ENCODE assay signal across 39 cellular contexts in the genomic region with DNA sequence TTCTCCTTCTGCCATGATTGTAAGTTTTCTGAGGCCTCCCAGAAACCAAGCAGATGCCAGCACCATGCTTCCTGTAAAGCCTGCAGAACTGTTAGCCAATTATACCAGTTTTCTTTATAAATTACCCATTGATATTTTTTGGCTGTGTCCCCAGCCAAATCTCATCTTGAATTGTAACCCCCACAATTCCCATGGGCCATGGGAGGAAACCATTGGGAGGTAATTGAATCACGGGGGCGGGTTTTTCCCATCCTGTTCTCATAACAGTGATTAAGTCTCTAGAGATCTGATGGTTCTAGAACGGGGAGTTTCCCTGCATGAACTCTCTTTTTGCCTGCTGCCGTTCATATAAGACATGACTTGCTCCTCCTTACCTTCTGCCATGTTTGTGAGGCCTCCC.
"Had no signal": no experiment of that assay in that cellular context is flagged by ENCODE, and none has a peak within 500 bp of the region (broad histone marks: within the 10 kb centered on the region; RNA-seq: fewer than 3 reads in every experiment).

No MANE protein-coding gene starts in this region.

- ATAC-seq: activated naive CD4-positive, alpha-beta T cell treated with anti-CD3 and anti-CD28 coated beads, Interleukin-2, amount 50 U/mL, for 72 hours; activated naive CD8-positive, alpha-beta T cell treated with anti-CD3 and anti-CD28 coated beads, Interleukin-2, amount 50 U/mL, for 24 hours; activated T-cell treated with anti-CD3 and anti-CD28 coated beads, Interleukin-2, amount 50 U/mL, for 4 hours; activated T-cell treated with anti-CD3 and anti-CD28 coated beads, Interleukin-2, amount 50 U/mL, for 72 hours; activated T-helper 17 cell treated with anti-CD3 and anti-CD28 coated beads, Interleukin-2, amount 50 U/mL, for 72 hours; body of pancreas had no signal

- H3K27me3 Mint-ChIP-seq: activated naive CD4-positive, alpha-beta T cell treated with anti-CD3 and anti-CD28 coated beads, Interleukin-2, amount 10 ng/mL, durations not matched to agents 7 days and 5 days; activated naive CD4-positive, alpha-beta T cell treated with anti-CD3 and anti-CD28 coated beads, Interleukin-2, amount 50 U/mL, for 24 hours; activated naive CD8-positive, alpha-beta T cell; activated naive CD8-positive, alpha-beta T cell treated with anti-CD3 and anti-CD28 coated beads for 36 hours; activated naive CD8-positive, alpha-beta T cell treated with anti-CD3 and anti-CD28 coated beads, Interleukin-2, amount 10 ng/mL, durations not matched to agents 7 days and 5 days; activated naive CD8-positive, alpha-beta T cell treated with anti-CD3 and anti-CD28 coated beads, Interleukin-2, amount 50 U/mL, for 24 hours; activated T-cell treated with anti-CD3 and anti-CD28 coated beads, Interleukin-2, amount 50 U/mL, for 24 hours; activated T-helper 17 cell treated with anti-CD3 and anti-CD28 coated beads, Interleukin-2, amount 50 U/mL, for 72 hours; central memory CD8-positive, alpha-beta T cell had no signal

- H3K36me3 Mint-ChIP-seq: activated naive CD4-positive, alpha-beta T cell treated with anti-CD3 and anti-CD28 coated beads, Interleukin-2, amount 10 ng/mL, durations not matched to agents 7 days and 5 days; activated naive CD4-positive, alpha-beta T cell treated with anti-CD3 and anti-CD28 coated beads, Interleukin-2, amount 50 U/mL, for 24 hours; activated naive CD8-positive, alpha-beta T cell; activated naive CD8-positive, alpha-beta T cell treated with anti-CD3 and anti-CD28 coated beads for 36 hours; activated naive CD8-positive, alpha-beta T cell treated with anti-CD3 and anti-CD28 coated beads, Interleukin-2, amount 10 ng/mL, durations not matched to agents 7 days and 5 days had no signal

- FAIRE-seq: astrocyte, bronchial epithelial cell had no signal

- H3K27ac ChIP-seq: adrenal gland, ascending aorta, body of pancreas, brain microvascular endothelial cell, breast epithelium, cardiac muscle cell had no signal

- H3K36me3 ChIP-seq: adrenal gland, ascending aorta, brain microvascular endothelial cell, breast epithelium, cardiac muscle cell had no signal

- H3K4me3 Mint-ChIP-seq: activated naive CD4-positive, alpha-beta T cell treated with anti-CD3 and anti-CD28 coated beads for 36 hours; activated naive CD4-positive, alpha-beta T cell treated with anti-CD3 and anti-CD28 coated beads, Interleukin-2, amount 10 ng/mL, durations not matched to agents 7 days and 5 days; activated naive CD4-positive, alpha-beta T cell treated with anti-CD3 and anti-CD28 coated beads, Interleukin-2, amount 50 U/mL, for 24 hours; activated naive CD8-positive, alpha-beta T cell; activated naive CD8-positive, alpha-beta T cell treated with anti-CD3 and anti-CD28 coated beads for 36 hours; activated naive CD8-positive, alpha-beta T cell treated with anti-CD3 and anti-CD28 coated beads, Interleukin-2, amount 10 ng/mL, durations not matched to agents 7 days and 5 days; activated naive CD8-positive, alpha-beta T cell treated with anti-CD3 and anti-CD28 coated beads, Interleukin-2, amount 50 U/mL, for 24 hours; activated T-cell treated with anti-CD3 and anti-CD28 coated beads, Interleukin-2, amount 50 U/mL, for 24 hours; activated T-cell treated with anti-CD3 and anti-CD28 coated beads, Interleukin-2, amount 50 U/mL, for 4 hours; activated T-cell treated with anti-CD3 and anti-CD28 coated beads, Interleukin-2, amount 50 U/mL, for 72 hours; activated T-helper 1 cell treated with anti-CD3 and anti-CD28 coated beads, Interleukin-12 subunit alpha, Interleukin-12 subunit beta, Interleukin-2, Interleukin-4 antibody, amounts not matched to agents 30 ng/mL and 10 ng/mL and 1 ng/mL, durations not matched to agents 14 hours and 24 hours and 36 hours; activated T-helper 17 cell treated with anti-CD3 and anti-CD28 coated beads, Interleukin-2, amount 50 U/mL, for 72 hours; brain; central memory CD8-positive, alpha-beta T cell had no signal

- H3K27me3 ChIP-seq: adrenal gland, ascending aorta, body of pancreas, brain microvascular endothelial cell, breast epithelium, cardiac muscle cell had no signal

- DNase-seq: activated effector memory CD4-positive, alpha-beta T cell treated with anti-CD3 and anti-CD28 coated beads, Interleukin-2, amount 50 U/mL, for 16 hours; activated effector memory CD4-positive, alpha-beta T cell treated with Interleukin-2 at 50 U/mL for 16 hours; activated gamma-delta T cell; activated gamma-delta T cell treated with Interleukin-2 at 50 U/mL for 16 hours; activated naive CD4-positive, alpha-beta T cell; activated naive CD4-positive, alpha-beta T cell treated with anti-CD3 and anti-CD28 coated beads for 36 hours; activated naive CD4-positive, alpha-beta T cell treated with anti-CD3 and anti-CD28 coated beads, Interleukin-2, amount 10 ng/mL, durations not matched to agents 7 days and 5 days; activated naive CD4-positive, alpha-beta T cell treated with anti-CD3 and anti-CD28 coated beads, Interleukin-2, amount 50 U/mL, for 16 hours; activated naive CD4-positive, alpha-beta T cell treated with Interleukin-2 at 50 U/mL for 16 hours; activated naive CD8-positive, alpha-beta T cell treated with anti-CD3 and anti-CD28 coated beads for 36 hours; activated naive CD8-positive, alpha-beta T cell treated with anti-CD3 and anti-CD28 coated beads, Interleukin-2, amount 10 ng/mL, durations not matched to agents 7 days and 5 days; activated naive CD8-positive, alpha-beta T cell treated with anti-CD3 and anti-CD28 coated beads, Interleukin-2, amount 50 U/mL, for 24 hours; activated T-cell treated with anti-CD3 and anti-CD28 coated beads, Interleukin-2, amount 50 U/mL, for 24 hours; activated T-cell treated with anti-CD3 and anti-CD28 coated beads, Interleukin-2, amount 50 U/mL, for 4 hours; activated T-cell treated with anti-CD3 and anti-CD28 coated beads, Interleukin-2, amount 50 U/mL, for 48 hours; activated T-cell treated with anti-CD3 and anti-CD28 coated beads, Interleukin-2, amount 50 U/mL, for 72 hours; adrenal gland; amniotic stem cell; amygdala; anterior cingulate cortex; aorta; body of pancreas; brain microvascular endothelial cell; caudate nucleus; central memory CD4-positive, alpha-beta T cell; cerebellar nuclear complex had no signal

- H3K4me1 ChIP-seq: adrenal gland, ascending aorta, body of pancreas, breast epithelium had no signal

- H3K27ac Mint-ChIP-seq: activated naive CD4-positive, alpha-beta T cell treated with anti-CD3 and anti-CD28 coated beads for 36 hours; activated naive CD4-positive, alpha-beta T cell treated with anti-CD3 and anti-CD28 coated beads, Interleukin-2, amount 10 ng/mL, durations not matched to agents 7 days and 5 days; activated naive CD4-positive, alpha-beta T cell treated with anti-CD3 and anti-CD28 coated beads, Interleukin-2, amount 50 U/mL, for 24 hours; activated naive CD4-positive, alpha-beta T cell treated with anti-CD3 and anti-CD28 coated beads, Interleukin-2, amount 50 U/mL, for 72 hours; activated naive CD8-positive, alpha-beta T cell; activated naive CD8-positive, alpha-beta T cell treated with anti-CD3 and anti-CD28 coated beads for 36 hours; activated naive CD8-positive, alpha-beta T cell treated with anti-CD3 and anti-CD28 coated beads, Interleukin-2, amount 10 ng/mL, durations not matched to agents 7 days and 5 days; activated naive CD8-positive, alpha-beta T cell treated with anti-CD3 and anti-CD28 coated beads, Interleukin-2, amount 50 U/mL, for 24 hours; activated T-cell treated with anti-CD3 and anti-CD28 coated beads, Interleukin-2, amount 50 U/mL, for 24 hours; activated T-cell treated with anti-CD3 and anti-CD28 coated beads, Interleukin-2, amount 50 U/mL, for 72 hours; activated T-helper 1 cell treated with anti-CD3 and anti-CD28 coated beads, Interleukin-12 subunit alpha, Interleukin-12 subunit beta, Interleukin-2, Interleukin-4 antibody, amounts not matched to agents 30 ng/mL and 10 ng/mL and 1 ng/mL, durations not matched to agents 14 hours and 24 hours and 36 hours; activated T-helper 17 cell treated with anti-CD3 and anti-CD28 coated beads, Interleukin-2, amount 50 U/mL, for 72 hours; activated T-helper 2 cell treated with anti-CD3 and anti-CD28 coated beads, Interferon-gamma antibody, Interleukin-2, Interleukin-4, amounts not matched to agents 10 μg/mL and 5 μg/mL and 100 μg/mL, durations not matched to agents 14 hours and 24 hours and 36 hours; brain had no signal

- H3K4me1 Mint-ChIP-seq: activated naive CD4-positive, alpha-beta T cell treated with anti-CD3 and anti-CD28 coated beads, Interleukin-2, amount 10 ng/mL, durations not matched to agents 7 days and 5 days; activated naive CD4-positive, alpha-beta T cell treated with anti-CD3 and anti-CD28 coated beads, Interleukin-2, amount 50 U/mL, for 24 hours; activated naive CD8-positive, alpha-beta T cell treated with anti-CD3 and anti-CD28 coated beads for 36 hours; activated naive CD8-positive, alpha-beta T cell treated with anti-CD3 and anti-CD28 coated beads, Interleukin-2, amount 10 ng/mL, durations not matched to agents 7 days and 5 days; activated naive CD8-positive, alpha-beta T cell treated with anti-CD3 and anti-CD28 coated beads, Interleukin-2, amount 50 U/mL, for 24 hours; activated T-helper 17 cell treated with anti-CD3 and anti-CD28 coated beads, Interleukin-2, amount 50 U/mL, for 72 hours; brain; central memory CD8-positive, alpha-beta T cell had no signal

- H3K4me3 ChIP-seq: adrenal gland, ascending aorta, body of pancreas, breast epithelium, cardiac muscle cell had no signal
